8 cellular contexts compared by ENCODE assay signal in genomic region chr2:45458909-45459563, GRCh38.
DNase-seq lines count a peak whose midpoint lies in the region; ATAC-seq and TF ChIP-seq lines count a peak whose summit lies in the region.

No MANE protein-coding gene starts in this region.

- DNase-seq in GM23248 (peak; percentile 78), Peyer's patch (peak in 1 of 3 donors; percentile 62), BE2C (no peak), DMS114 treated with DMSO at 0.1 percent for 48 hours (lab: John Stamatoyannopoulos, UW; ENCODE audit: unreplicated experiment) (no peak)

- TF ChIP-seq CTCF in Peyer's patch (IDR thresholded peaks at IDR 0.05) (no peak), parathyroid adenoma (IDR thresholded peaks at IDR 0.05) (no peak), BE2C (IDR thresholded peaks at IDR 0.05; ENCODE audit: low read depth, low read length) (no peak)

- no peaks in the 10 kb centered on the region for H3K79me2 ChIP-seq in GM23248 (ENCODE audit: insufficient read depth)
- H3K79me2 ChIP-seq in parathyroid adenoma: no peaks in the 10 kb centered on the region

- TF ChIP-seq POLR2A in Peyer's patch (IDR thresholded peaks at IDR 0.05): no peak

- H3K27me3 ChIP-seq in GM23248 (replicated peaks; ENCODE audit: insufficient read depth): no peaks in the 10 kb centered on the region
- H3K27me3 ChIP-seq in Peyer's patch: no peaks in the 10 kb centered on the region
- H3K27me3 ChIP-seq in parathyroid adenoma (ENCODE audit: control insufficient read depth, insufficient read depth, low read length): no peaks in the 10 kb centered on the region
- H3K27me3 ChIP-seq in BE2C: no peaks in the 10 kb centered on the region

- H3K36me3 ChIP-seq in GM23248 (ENCODE audit: low read depth): no peaks in the 10 kb centered on the region
- no peaks in the 10 kb centered on the region for H3K36me3 ChIP-seq in Peyer's patch
- no peaks in the 10 kb centered on the region for H3K36me3 ChIP-seq in parathyroid adenoma (ENCODE audit: control insufficient read depth, insufficient read depth, low read length)
- no peaks in the 10 kb centered on the region for H3K36me3 ChIP-seq in BE2C

- H3K9me3 ChIP-seq in GM23248 (ENCODE audit: low read depth): no peaks in the 10 kb centered on the region
- no peaks in the 10 kb centered on the region for H3K9me3 ChIP-seq in Peyer's patch
- no peaks in the 10 kb centered on the region for H3K9me3 ChIP-seq in parathyroid adenoma (ENCODE audit: control insufficient read depth, low read length)
- no peaks in the 10 kb centered on the region for H3K9me3 ChIP-seq in BE2C

- H2AFZ ChIP-seq in GM23248 (peak overlapping the region; percentile 67), parathyroid adenoma (peak overlapping the region; percentile 22)

- no peaks in the 10 kb centered on the region for H4K20me1 ChIP-seq in GM23248 (ENCODE audit: insufficient read depth)

- H3K4me3 ChIP-seq in GM23248 (0 out of 2 replicates have a peak overlapping the region, but pooled peaks have one; percentile 6), Peyer's patch (no peak overlapping the region), parathyroid adenoma (ENCODE audit: low read depth, low read length) (no peak overlapping the region), BE2C (ENCODE audit: low read depth, low read length) (no peak overlapping the region)

- H3K4me1 ChIP-seq in GM23248 (ENCODE audit: insufficient read depth): peaks cover 18% of the 10 kb centered on the region
- peaks cover 0 to 8% (median 0%) of the 10 kb centered on the region in 4 donors for H3K4me1 ChIP-seq in Peyer's patch
- H3K4me1 ChIP-seq in parathyroid adenoma: peaks cover 6% of the 10 kb centered on the region
- H3K4me1 ChIP-seq in BE2C: peaks cover 4% of the 10 kb centered on the region; the same call in 1 of the 2 replicates

- H3K27ac ChIP-seq in GM23248: peak overlapping the region; percentile 16
- peak overlapping the region in 3 of 4 donors; percentile 24 to 66 (median 65) for H3K27ac ChIP-seq in Peyer's patch
- no peak overlapping the region for H3K27ac ChIP-seq in parathyroid adenoma

- in situ Hi-C loops in GM23248 (cut with MboI): no loop called here

- ATAC-seq in esophagus mucosa (peak; percentile 89), HG03342 (IDR thresholded peaks at IDR 0.05; ENCODE audit: unreplicated experiment) (no peak)
- ATAC-seq in activated CD4-positive, CD25-positive, alpha-beta regulatory T cell treated with anti-CD3 and anti-CD28 coated beads, Interleukin-2, amount 50 U/mL, for 24 hours: no peak

- H3K4me2 ChIP-seq in GM23248 (ENCODE audit: unreplicated experiment) (peak overlapping the region; percentile 59), parathyroid adenoma (ENCODE audit: low read length) (no peak overlapping the region)

- 2 to 4% methylated on average over 3 of the region's 3 CpGs for WGBS in GM23248 (ENCODE audit: low coverage in 1 of 2, low lambda C conversion rate in 2 of 2, missing lambda C conversion rate in 2 of 2), 2 experiments

- H3F3A ChIP-seq in GM23248 (ENCODE audit: insufficient read depth): peaks cover 10% of the 10 kb centered on the region

- H3K9ac ChIP-seq in GM23248 (no peak overlapping the region), parathyroid adenoma (no peak overlapping the region)

- no peaks in the 10 kb centered on the region for H3K9me2 ChIP-seq in GM23248 (ENCODE audit: insufficient read depth)
